In genomic region chr15:66018178-66018797, GRCh38 we compare ENCODE assay signal across 25 cellular contexts.
DNase-seq lines count a peak whose midpoint lies in the region; ATAC-seq, FAIRE-seq and TF ChIP-seq lines count a peak whose summit lies in the region.
"Had no signal": no experiment of that assay in that cellular context is flagged by ENCODE, and none has a peak within 500 bp of the region (broad histone marks: within the 10 kb centered on the region; RNA-seq: fewer than 3 reads in every experiment).

No MANE protein-coding gene starts in this region.

- CTCF ChIA-PET in A549 (lab: Yijun Ruan, JAX) (no interaction called here), Panc1 (lab: Charles Lee) (no interaction called here)
- CTCF ChIA-PET in CD8-positive, alpha-beta T cell (lab: Charles Lee) = no interaction called here

- no peak for TF ChIP-seq RAD21 in A549 (conservative IDR thresholded peaks at IDR 0.05 in 1 of 2, IDR thresholded peaks at IDR 0.05 in 1 of 2)

- H3K4me1 ChIP-seq in A549 = no peaks in the 10 kb centered on the region
- peaks cover 16% of the 10 kb centered on the region for H3K4me1 ChIP-seq in GM23338 (ENCODE audit: insufficient read depth)
- H3K4me1 ChIP-seq in Panc1 (ENCODE audit: control insufficient read depth, insufficient read depth, low read length) = no peaks in the 10 kb centered on the region
- no peaks in the 10 kb centered on the region for H3K4me1 ChIP-seq in mucosa of descending colon (ENCODE audit: low read depth)
- no peaks in the 10 kb centered on the region for H3K4me1 ChIP-seq in CD8-positive, alpha-beta T cell (ENCODE audit: insufficient read depth, low read length)
- H3K4me1 ChIP-seq: Caco-2, Peyer's patch had no signal

- DNase-seq in A549 (ENCODE audit: low read depth in 1 of 2, low spot score in 1 of 2) = no peak
- no peak for DNase-seq in GM23338 (ENCODE audit: low spot score)
- no peak for DNase-seq in Panc1 (ENCODE audit: low read depth, low spot score)
- DNase-seq in mucosa of descending colon = no peak
- no peak for DNase-seq in NCI-H2171 treated with DMSO at 0.1 percent for 48 hours (lab: John Stamatoyannopoulos, UW)
- DNase-seq in CD8-positive, alpha-beta T cell = no peak
- no peak for DNase-seq in DMS114 treated with DMSO at 0.1 percent for 48 hours (lab: John Stamatoyannopoulos, UW; ENCODE audit: unreplicated experiment)
- DNase-seq: Caco-2; CD4-positive, alpha-beta memory T cell; DMS 273 treated with DMSO at 0.1 percent for 48 hours; HCEC 1CT; NCI-H1092; NCI-H1417 treated with DMSO at 0.1 percent for 48 hours; NCI-H187; NCI-H2107; NCI-H2227 treated with DMSO at 0.1 percent for 48 hours; NCI-H526 treated with DMSO at 0.1 percent for 48 hours; Peyer's patch; SHP77 treated with DMSO at 0.1 percent for 48 hours; T-helper 1 cell had no signal

- H3K27ac ChIP-seq in A549 (no peak overlapping the region), GM23338 (ENCODE audit: low read depth) (no peak overlapping the region), Panc1 (ENCODE audit: low read length) (no peak overlapping the region)
- no peak overlapping the region for H3K27ac ChIP-seq in CD8-positive, alpha-beta T cell (ENCODE audit: low read depth, low read length)
- H3K27ac ChIP-seq: Peyer's patch had no signal

- peaks cover 2% of the 10 kb centered on the region for H3K27me3 Mint-ChIP-seq in GM23338 (ENCODE audit: insufficient read depth, low read depth, poor library complexity)
- peaks cover 27% of the 10 kb centered on the region for H3K27me3 Mint-ChIP-seq in CD8-positive, alpha-beta T cell (ENCODE audit: low read depth)

- H3K27ac Mint-ChIP-seq in GM23338 = peak overlapping the region; percentile 1; the same call in 1 of the 2 replicates
- H3K27ac Mint-ChIP-seq in CD8-positive, alpha-beta T cell = no peak overlapping the region
- H3K27ac Mint-ChIP-seq: CD4-positive, alpha-beta memory T cell; IgD-negative memory B cell; T-helper 2 cell treated with Interferon-gamma antibody and Interleukin-4, amounts not matched to agents 5 μg/mL and 100 μg/mL, for 36 hours had no signal

- H3F3A ChIP-seq in GM23338 (replicated peaks; ENCODE audit: low read depth) = no peaks in the 10 kb centered on the region

- 76% methylated on average over 11 of the region's 12 CpGs for WGBS in A549 (ENCODE audit: missing lambda C conversion rate)

- H2AFZ ChIP-seq in GM23338 = no peak overlapping the region

- no peaks in the 10 kb centered on the region for H3K9me3 Mint-ChIP-seq in GM23338
- no peaks in the 10 kb centered on the region for H3K9me3 Mint-ChIP-seq in CD8-positive, alpha-beta T cell
- H3K9me3 Mint-ChIP-seq: T-helper 2 cell treated with Interferon-gamma antibody and Interleukin-4, amounts not matched to agents 5 μg/mL and 100 μg/mL, for 36 hours had no signal

- no peaks in the 10 kb centered on the region for H4K20me1 ChIP-seq in GM23338 (replicated peaks; ENCODE audit: insufficient read depth)

- no peak overlapping the region for H3K4me3 Mint-ChIP-seq in GM23338
- H3K4me3 Mint-ChIP-seq in CD8-positive, alpha-beta T cell = no peak overlapping the region
- H3K4me3 Mint-ChIP-seq: CD4-positive, alpha-beta memory T cell; IgD-negative memory B cell; T-helper 2 cell treated with Interferon-gamma antibody and Interleukin-4, amounts not matched to agents 5 μg/mL and 100 μg/mL, for 36 hours had no signal

- POLR2A ChIA-PET in A549 (lab: Yijun Ruan, JAX) = no interaction called here
- POLR2A ChIA-PET in Panc1 (lab: Charles Lee) = no interaction called here
- POLR2A ChIA-PET in CD8-positive, alpha-beta T cell (lab: Charles Lee) = no interaction called here

- H3K36me3 ChIP-seq in GM23338 (ENCODE audit: insufficient read depth) (no peaks in the 10 kb centered on the region), Panc1 (ENCODE audit: control insufficient read depth, insufficient read depth, low read length) (no peaks in the 10 kb centered on the region), mucosa of descending colon (ENCODE audit: low read depth) (no peaks in the 10 kb centered on the region)
- no peaks in the 10 kb centered on the region for H3K36me3 ChIP-seq in CD8-positive, alpha-beta T cell (ENCODE audit: insufficient read depth, low read length)
- H3K36me3 ChIP-seq: Peyer's patch had no signal

- peaks cover 40% of the 10 kb centered on the region for H3K4me1 Mint-ChIP-seq in GM23338
- H3K4me1 Mint-ChIP-seq in CD8-positive, alpha-beta T cell (ENCODE audit: low read depth) = no peaks in the 10 kb centered on the region
- H3K4me1 Mint-ChIP-seq: CD4-positive, alpha-beta memory T cell had no signal

- TF ChIP-seq CTCF in A549 (IDR thresholded peaks at IDR 0.05) (no peak), GM23338 (conservative IDR thresholded peaks at IDR 0.05; ENCODE audit: low read depth in 2 of 2) (no peak), Panc1 (IDR thresholded peaks at IDR 0.05) (no peak), mucosa of descending colon (IDR thresholded peaks at IDR 0.05) (no peak)
- no peak for TF ChIP-seq CTCF in CD8-positive, alpha-beta T cell (IDR thresholded peaks at IDR 0.05)

- TF ChIP-seq POLR2A in A549 (IDR thresholded peaks at IDR 0.05; ENCODE audit: low read length) = no peak

- in situ Hi-C loops in Panc1 (cut with HindIII; ENCODE audit: low pct_unique_long_range_greater_than_20kb, low sequenced_read_pairs) = no loop called here

- no peaks in the 10 kb centered on the region for H3K9me2 ChIP-seq in GM23338 (ENCODE audit: insufficient read depth)

- H3K9me3 ChIP-seq in A549 (peaks cover 6% of the 10 kb centered on the region; the same call in 1 of the 3 replicates), Panc1 (ENCODE audit: control insufficient read depth, insufficient read depth, low read depth, low read length) (no peaks in the 10 kb centered on the region), mucosa of descending colon (no peaks in the 10 kb centered on the region)
- H3K9me3 ChIP-seq in CD8-positive, alpha-beta T cell (ENCODE audit: low read length) = no peaks in the 10 kb centered on the region
- H3K9me3 ChIP-seq: Caco-2, Peyer's patch had no signal

- intact Hi-C loops in Panc1 (cut with micrococcal nuclease; ENCODE audit: unreplicated experiment) (no loop called here), mucosa of descending colon (cut with DNase I, micrococcal nuclease) (no loop called here)
- intact Hi-C loops in CD8-positive, alpha-beta T cell (cut with DNase I, micrococcal nuclease) = no loop called here

- no peaks in the 10 kb centered on the region for H3K36me3 Mint-ChIP-seq in GM23338 (ENCODE audit: low read depth)
- no peaks in the 10 kb centered on the region for H3K36me3 Mint-ChIP-seq in CD8-positive, alpha-beta T cell
- H3K36me3 Mint-ChIP-seq: CD4-positive, alpha-beta memory T cell had no signal

- no peaks in the 10 kb centered on the region for H3K79me2 ChIP-seq in GM23338 (replicated peaks; ENCODE audit: insufficient read depth)

- H3K27me3 ChIP-seq in GM23338 (ENCODE audit: insufficient read depth) = no peaks in the 10 kb centered on the region
- H3K27me3 ChIP-seq in Panc1 (ENCODE audit: control insufficient read depth, insufficient read depth, low read length) = peaks cover 3% of the 10 kb centered on the region; the same call in 1 of the 2 replicates
- no peaks in the 10 kb centered on the region for H3K27me3 ChIP-seq in CD8-positive, alpha-beta T cell (ENCODE audit: insufficient read depth, low read length)
- H3K27me3 ChIP-seq: Peyer's patch had no signal

- ATAC-seq in A549 = no peak; a peak in 1 of 6 replicates
- no peak for ATAC-seq in GM23338
- peak; percentile 14; the same call in 1 of the 2 replicates for ATAC-seq in Panc1
- peak; percentile 49 for ATAC-seq in mucosa of descending colon
- ATAC-seq in GM18873 (IDR thresholded peaks at IDR 0.05; ENCODE audit: low FRiP score, unreplicated experiment) = no peak
- ATAC-seq in CD8-positive, alpha-beta T cell = no peak

- H3K4me3 ChIP-seq in A549 = no peak overlapping the region
- H3K4me3 ChIP-seq in GM23338 = no peak overlapping the region
- no peak overlapping the region for H3K4me3 ChIP-seq in Panc1 (ENCODE audit: low read depth in 2 of 2, low read length in 2 of 2)
- H3K4me3 ChIP-seq in mucosa of descending colon = no peak overlapping the region
- H3K4me3 ChIP-seq in CD8-positive, alpha-beta T cell (ENCODE audit: low read depth, low read length) = no peak overlapping the region
- H3K4me3 ChIP-seq: Peyer's patch had no signal

- TF ChIP-seq EP300 in A549 (IDR thresholded peaks at IDR 0.05) = no peak

- no peak overlapping the region for H3K4me2 ChIP-seq in A549
- H3K4me2 ChIP-seq in GM23338 = no peak overlapping the region

- BruUV-seq in Panc1 (replicated peaks; lab: Mats Ljungman, UMichigan) = no TSS peak

- FAIRE-seq in A549 (lab: Jason Lieb, UNC) = no peak
- FAIRE-seq: G401.6, GM12892 had no signal

TF ChIP-seq in A549, 52 proteins besides CTCF, POLR2A, EP300 and RAD21:
- TF ChIP-seq MAFK (IDR thresholded peaks at IDR 0.05; ENCODE audit: partially characterized antibody) (peak; percentile 70), HEYL (CRISPR knock-in tag; IDR thresholded peaks at IDR 0.05) (no peak)

Comparison
In these comparisons a context has a peak if more than half of its experiments do, and no peak if none do; other contexts are left out.
1. ATAC-seq: peak in Panc1 (single experiment) and mucosa of descending colon (single experiment); none in A549 (0 of 2), GM23338 (single experiment), GM18873 (single experiment) and CD8-positive, alpha-beta T cell (single experiment).